Comparison of ENCODE assay signal across 8 cellular contexts in the genomic region with DNA sequence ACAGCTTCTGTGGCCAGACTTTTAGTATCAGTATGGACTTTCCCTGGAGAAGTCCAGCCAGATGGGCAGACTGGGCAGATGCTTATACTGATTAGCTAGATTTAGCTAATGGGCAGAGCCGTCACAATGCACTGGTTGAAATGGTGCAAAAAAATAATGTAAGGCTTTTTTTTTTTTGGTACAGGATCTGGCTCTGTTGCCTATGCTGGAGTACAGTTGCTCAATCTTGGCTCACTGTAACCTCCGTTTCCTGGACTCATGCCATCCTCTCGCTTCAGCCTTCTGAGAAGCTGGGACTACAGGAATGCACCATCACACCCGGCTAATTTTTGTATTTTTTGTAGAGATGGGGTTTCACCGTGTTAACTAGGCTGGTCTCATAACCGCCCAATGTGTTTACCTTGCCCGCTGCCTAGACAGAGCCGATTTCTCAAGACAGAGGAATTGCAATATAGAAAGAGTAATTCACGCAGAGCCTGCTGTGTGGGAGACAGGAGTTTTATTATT.
DNase-seq lines count a peak whose midpoint lies in the region; ATAC-seq and TF ChIP-seq lines count a peak whose summit lies in the region.

No MANE protein-coding gene starts in this region.

- H3K4me3 ChIP-seq in NB4 (ENCODE audit: low read depth, low read length) (no peak overlapping the region), mucosa of rectum (ENCODE audit: low read length in 2 of 2) (no peak overlapping the region)

- no peaks in the 10 kb centered on the region for H3K9me3 ChIP-seq in mucosa of rectum (ENCODE audit: control insufficient read depth in 2 of 2, low read length in 2 of 2)

- DNase-seq in AG08395 (ENCODE audit: low spot score) (peak; percentile 38), NB4 (ENCODE audit: low read depth) (peak; percentile 60), UCSD-AML1 (lab: John Stamatoyannopoulos, UW; ENCODE audit: unreplicated experiment) (no peak)
- DNase-seq in stimulated activated CD4-positive, alpha-beta T cell treated with anti-CD3 and anti-CD28 coated beads, Interleukin-1b, Interleukin-23, amount 100 ng/mL, for 48 hours: no peak
- no peak for DNase-seq in stimulated activated naive B cell treated with anti-CD40 and anti-IgM and Interleukin-4, amounts not matched to agents 10 μg/mL and 1 μg/mL and 100 μg/mL, for 72 hours

- no peaks in the 10 kb centered on the region for H3K27me3 ChIP-seq in mucosa of rectum (ENCODE audit: control insufficient read depth in 2 of 2, insufficient read depth in 2 of 2, low read length in 2 of 2)

- peak overlapping the region; percentile 75 for H3K27ac Mint-ChIP-seq in dendritic cell treated with granulocyte-macrophage colony-stimulating factor and Interleukin-4, amounts not matched to agents 40 ng/mL and 50 ng/mL, for 4 days
- H3K27ac Mint-ChIP-seq in stimulated activated naive B cell treated with anti-CD40 and anti-IgM and Interleukin-4, amounts not matched to agents 10 μg/mL and 1 μg/mL and 100 μg/mL, for 72 hours: no peak overlapping the region

- peaks cover 0 to 5% of the 10 kb centered on the region in 2 donors for H3K4me1 ChIP-seq in mucosa of rectum (ENCODE audit: control insufficient read depth in 2 of 2, insufficient read depth in 2 of 2, low read length in 2 of 2)

- no peak overlapping the region for H3K9ac ChIP-seq in mucosa of rectum (ENCODE audit: low read depth in 1 of 2, low read length in 2 of 2)

- no peak for TF ChIP-seq CTCF in NB4 (IDR thresholded peaks at IDR 0.05; ENCODE audit: low read depth, low read length)

- intact Hi-C loops in dendritic cell treated with granulocyte-macrophage colony-stimulating factor and Interleukin-4, amounts not matched to agents 40 ng/mL and 50 ng/mL, for 4 days (cut with micrococcal nuclease): no loop called here

- H3K36me3 Mint-ChIP-seq in dendritic cell treated with granulocyte-macrophage colony-stimulating factor and Interleukin-4, amounts not matched to agents 40 ng/mL and 50 ng/mL, for 4 days (ENCODE audit: low read depth): no peaks in the 10 kb centered on the region
- no peaks in the 10 kb centered on the region for H3K36me3 Mint-ChIP-seq in stimulated activated naive B cell treated with anti-CD40 and anti-IgM and Interleukin-4, amounts not matched to agents 10 μg/mL and 1 μg/mL and 100 μg/mL, for 72 hours

- H3K9me3 Mint-ChIP-seq in dendritic cell treated with granulocyte-macrophage colony-stimulating factor and Interleukin-4, amounts not matched to agents 40 ng/mL and 50 ng/mL, for 4 days: no peaks in the 10 kb centered on the region
- no peaks in the 10 kb centered on the region for H3K9me3 Mint-ChIP-seq in stimulated activated naive B cell treated with anti-CD40 and anti-IgM and Interleukin-4, amounts not matched to agents 10 μg/mL and 1 μg/mL and 100 μg/mL, for 72 hours

- no peak overlapping the region for H3K4me3 Mint-ChIP-seq in dendritic cell treated with granulocyte-macrophage colony-stimulating factor and Interleukin-4, amounts not matched to agents 40 ng/mL and 50 ng/mL, for 4 days
- H3K4me3 Mint-ChIP-seq in stimulated activated naive B cell treated with anti-CD40 and anti-IgM and Interleukin-4, amounts not matched to agents 10 μg/mL and 1 μg/mL and 100 μg/mL, for 72 hours: no peak overlapping the region

- peak overlapping the region; percentile 42 to 52 for H3K27ac ChIP-seq in mucosa of rectum (ENCODE audit: low read depth in 2 of 2, low read length in 2 of 2)

- peaks cover 37% of the 10 kb centered on the region for H3K4me1 Mint-ChIP-seq in dendritic cell treated with granulocyte-macrophage colony-stimulating factor and Interleukin-4, amounts not matched to agents 40 ng/mL and 50 ng/mL, for 4 days (ENCODE audit: low read depth)
- H3K4me1 Mint-ChIP-seq in stimulated activated naive B cell treated with anti-CD40 and anti-IgM and Interleukin-4, amounts not matched to agents 10 μg/mL and 1 μg/mL and 100 μg/mL, for 72 hours: peaks cover 0 to 2% of the 10 kb centered on the region in 2 donors

- H3K36me3 ChIP-seq in mucosa of rectum (ENCODE audit: control insufficient read depth in 2 of 2, insufficient read depth in 2 of 2, low read length in 2 of 2): no peaks in the 10 kb centered on the region

- no peaks in the 10 kb centered on the region for H3K27me3 Mint-ChIP-seq in dendritic cell treated with granulocyte-macrophage colony-stimulating factor and Interleukin-4, amounts not matched to agents 40 ng/mL and 50 ng/mL, for 4 days
- H3K27me3 Mint-ChIP-seq in stimulated activated naive B cell treated with anti-CD40 and anti-IgM and Interleukin-4, amounts not matched to agents 10 μg/mL and 1 μg/mL and 100 μg/mL, for 72 hours: no peaks in the 10 kb centered on the region

- no peak for ATAC-seq in GM18517 (IDR thresholded peaks at IDR 0.05; ENCODE audit: unreplicated experiment)
- no peak for ATAC-seq in stimulated activated naive B cell treated with anti-CD40 and anti-IgM and Interleukin-4, amounts not matched to agents 10 μg/mL and 1 μg/mL and 100 μg/mL, for 72 hours (replicated peaks)

- TF ChIP-seq POLR2A in NB4 (IDR thresholded peaks at IDR 0.05; ENCODE audit: extremely low read depth, insufficient read length): no peak

Comparison
In these comparisons a context has a peak if more than half of its experiments do, and no peak if none do; other contexts are left out.
1. DNase-seq: peak in AG08395 (single experiment) and NB4 (single experiment); none in stimulated activated CD4-positive, alpha-beta T cell treated with anti-CD3 and anti-CD28 coated beads, Interleukin-1b, Interleukin-23, amount 100 ng/mL, for 48 hours (single experiment), stimulated activated naive B cell treated with anti-CD40 and anti-IgM and Interleukin-4, amounts not matched to agents 10 μg/mL and 1 μg/mL and 100 μg/mL, for 72 hours (single experiment) and UCSD-AML1 (single experiment).